ENCODE assay signal across 8 cellular contexts in the genomic region with DNA sequence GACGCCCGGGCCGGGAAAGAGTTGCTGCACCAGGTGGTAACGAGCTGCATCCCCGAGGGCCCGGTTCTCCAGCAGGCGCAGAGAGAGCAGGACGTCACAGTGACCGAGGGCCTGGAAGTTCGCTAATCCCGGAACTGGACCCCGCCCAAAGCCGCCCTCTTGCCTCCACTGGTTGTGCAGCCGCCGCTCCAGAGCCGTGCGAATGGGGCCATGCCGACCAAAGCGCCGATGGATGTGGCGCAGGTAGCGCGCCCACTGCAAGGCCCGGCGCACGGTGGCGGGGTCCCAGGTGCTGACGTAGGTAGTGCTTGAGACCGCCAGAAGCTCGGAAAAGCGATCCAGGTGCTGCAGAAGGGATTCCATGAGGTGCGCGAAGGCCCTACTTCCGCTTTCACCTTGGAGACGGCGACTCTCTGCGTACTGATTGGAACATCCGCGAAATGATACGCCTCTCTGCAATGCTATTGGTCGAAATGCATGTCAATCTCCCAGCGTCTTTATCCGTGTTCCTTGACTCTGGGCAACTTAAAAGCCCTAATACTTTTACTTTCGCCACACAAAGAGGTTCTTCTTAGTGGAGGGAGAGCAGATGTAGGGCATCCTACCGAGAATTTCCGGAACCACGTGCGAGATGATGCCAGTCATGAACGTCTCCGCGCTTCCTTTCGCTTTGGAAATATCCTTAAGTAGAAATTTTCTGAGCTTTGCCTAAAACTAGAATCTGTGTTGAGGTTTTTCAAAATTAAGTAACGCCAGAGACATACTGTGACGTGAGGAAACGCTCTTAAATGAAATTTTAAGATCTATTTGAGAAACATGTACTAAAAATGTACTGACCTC. TPM values are rescaled to one million over a fixed set of nuclear protein-coding genes. Genes with fewer than 3 reads are reported as not detected.
A peak's percentile ranks its signal among the peaks of the same experiment; 100 is the strongest.
DNase-seq lines count a peak whose midpoint lies in the region; ATAC-seq and TF ChIP-seq lines count a peak whose summit lies in the region.

A gene with protein sequence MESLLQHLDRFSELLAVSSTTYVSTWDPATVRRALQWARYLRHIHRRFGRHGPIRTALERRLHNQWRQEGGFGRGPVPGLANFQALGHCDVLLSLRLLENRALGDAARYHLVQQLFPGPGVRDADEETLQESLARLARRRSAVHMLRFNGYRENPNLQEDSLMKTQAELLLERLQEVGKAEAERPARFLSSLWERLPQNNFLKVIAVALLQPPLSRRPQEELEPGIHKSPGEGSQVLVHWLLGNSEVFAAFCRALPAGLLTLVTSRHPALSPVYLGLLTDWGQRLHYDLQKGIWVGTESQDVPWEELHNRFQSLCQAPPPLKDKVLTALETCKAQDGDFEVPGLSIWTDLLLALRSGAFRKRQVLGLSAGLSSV (minus strand): TSS at position 376 of the 840 bp plus-strand sequence. CDS start 13 bp downstream, at position 363.

- H3K56ac ChIP-seq in IMR-90 (ENCODE audit: extremely low read depth, insufficient read depth, low read length), result peak within 1 kb of the TSS; percentile 88

- ATAC-seq in GM21528 (IDR thresholded peaks at IDR 0.05; ENCODE audit: low FRiP score, unreplicated experiment), result peak; percentile 98
- ATAC-seq in IMR-90 (ENCODE audit: low read depth), result peak; percentile 97
- peak; percentile 97 for ATAC-seq in mucosa of descending colon

- TF ChIP-seq POLR2A in IMR-90 (IDR thresholded peaks at IDR 0.05; ENCODE audit: low read depth, low read length), result peak; percentile 43; the same call in 1 of the 2 replicates

- peak within 1 kb of the TSS; percentile 97 for H4K5ac ChIP-seq in IMR-90 (ENCODE audit: low read depth, low read length)

- dilution Hi-C loops in IMR-90 (cut with HindIII; ENCODE audit: low sequenced_read_pairs, unreplicated experiment), result no loop called here

- intact Hi-C loops in IMR-90 (cut with micrococcal nuclease) (loop anchor here (5.0 kb wide), 1 partner anchor 202 kb away; a partner anchor contains a TSS), mucosa of descending colon (cut with DNase I, micrococcal nuclease) (no loop called here)

- no peak within 1 kb of the TSS for H2AK5ac ChIP-seq in IMR-90 (ENCODE audit: low read depth, low read length)

- peak within 1 kb of the TSS; percentile 77 for H3K23ac ChIP-seq in IMR-90 (ENCODE audit: low read depth, low read length)

- H3K27ac ChIP-seq in IMR-90 (ENCODE audit: insufficient read depth, low read length) (peak within 1 kb of the TSS; percentile 89), epithelial cell of prostate (peak within 1 kb of the TSS; percentile 87)

- DNase-seq in DMS 273 (lab: John Stamatoyannopoulos, UW; ENCODE audit: unreplicated experiment) (peak; percentile 98), IMR-90 (peak; percentile 99), OCI-M1 (lab: John Stamatoyannopoulos, UW) (peak; percentile 99), activated T-cell treated with anti-CD3 and anti-CD28 coated beads for 24 hours (ENCODE audit: low read depth) (peak; percentile 95), epithelial cell of prostate (ENCODE audit: low read depth, low spot score) (peak; percentile 95), mucosa of descending colon (peak; percentile 92 to 99 (median 93))
- peak; percentile 78 for DNase-seq in stimulated activated CD8-positive, alpha-beta memory T cell treated with anti-CD3 and anti-CD28 coated beads, Interleukin-4, amount 100 ng/mL, for 24 hours (ENCODE audit: low read depth)

- TF ChIP-seq CTCF in IMR-90 (conservative IDR thresholded peaks at IDR 0.05; ENCODE audit: low read depth, low read length) (no peak), mucosa of descending colon (IDR thresholded peaks at IDR 0.05) (no peak)

- H3K14ac ChIP-seq in IMR-90 (replicated peaks; ENCODE audit: low read depth, low read length), result peak within 1 kb of the TSS; percentile 90

- peak within 1 kb of the TSS; percentile 67 for H2AK9ac ChIP-seq in IMR-90 (replicated peaks; ENCODE audit: low read depth, low read length, poor library complexity)

- no peaks in the 10 kb centered on the region for H4K20me1 ChIP-seq in IMR-90 (ENCODE audit: insufficient read depth, low read length)

- WGBS in IMR-90 (ENCODE audit: extremely low coverage in 2 of 2, insufficient read length in 1 of 2), 2 experiments, result 1% methylated on average over 27 of the region's 55 CpGs; no CpG with 5 or more reads in 1 of the 2 experiments

- H3K4ac ChIP-seq in IMR-90 (ENCODE audit: low read depth, low read length), result peak within 1 kb of the TSS; percentile 90

- no peaks in the 10 kb centered on the region for H3K9me1 ChIP-seq in IMR-90 (ENCODE audit: insufficient read depth, low read length)

- H2BK15ac ChIP-seq in IMR-90 (ENCODE audit: low read depth, low read length), result peak within 1 kb of the TSS; percentile 58; the same call in 1 of the 3 replicates

- no TSS peak for BruUV-seq in IMR-90 (replicated peaks; lab: Mats Ljungman, UMichigan)

- CTCF ChIA-PET in IMR-90 (lab: Yijun Ruan, JAX), result no interaction called here

- peak within 1 kb of the TSS; percentile 93 for H3K4me2 ChIP-seq in IMR-90 (ENCODE audit: low read depth, low read length)

- peak within 1 kb of the TSS; percentile 87 to 100 for H4K8ac ChIP-seq in IMR-90 (ENCODE audit: low read depth in 2 of 2, low read length in 2 of 2)

- H3K18ac ChIP-seq in IMR-90 (ENCODE audit: low read depth, low read length), result peak within 1 kb of the TSS; percentile 78; the same call in 1 of the 2 replicates

- no peaks in the 10 kb centered on the region for H3K4me1 ChIP-seq in IMR-90 (ENCODE audit: control insufficient read depth, insufficient read depth, low read length)
- peaks cover 7% of the 10 kb centered on the region for H3K4me1 ChIP-seq in mucosa of descending colon (ENCODE audit: low read depth)

- H3K36me3 ChIP-seq in IMR-90 (ENCODE audit: control insufficient read depth, insufficient read depth, low read length) (no peaks in the 10 kb centered on the region), mucosa of descending colon (ENCODE audit: low read depth) (no peaks in the 10 kb centered on the region)

- H3K9me3 ChIP-seq in IMR-90 (ENCODE audit: control insufficient read depth, insufficient read depth, low read length) (no peaks in the 10 kb centered on the region), mucosa of descending colon (no peaks in the 10 kb centered on the region)

- peak within 1 kb of the TSS; percentile 88 for H2BK5ac ChIP-seq in IMR-90 (ENCODE audit: low read depth, low read length, poor library complexity, severe bottlenecking)

- H2BK20ac ChIP-seq in IMR-90 (ENCODE audit: low read depth, low read length), result peak within 1 kb of the TSS; percentile 47; the same call in 1 of the 2 replicates

- H3K4me3 ChIP-seq in IMR-90 (ENCODE audit: insufficient read depth, low read depth, low read length) (peak within 1 kb of the TSS; percentile 83), mucosa of descending colon (peak within 1 kb of the TSS; percentile 71)

- H3K9ac ChIP-seq in IMR-90 (ENCODE audit: low read depth, low read length), result peak within 1 kb of the TSS; percentile 95

- in situ Hi-C loops in IMR-90 (cut with MboI; ENCODE audit: low sequenced_read_pairs), result no loop called here

- no peak for TF ChIP-seq RAD21 in IMR-90 (IDR thresholded peaks at IDR 0.05; ENCODE audit: low read length)

- H2AFZ ChIP-seq in IMR-90 (replicated peaks; ENCODE audit: low read length, poor library complexity), result peak within 1 kb of the TSS; percentile 99

- H2BK120ac ChIP-seq in IMR-90 (ENCODE audit: low read depth, low read length), result peak within 1 kb of the TSS; percentile 81

- H3K79me1 ChIP-seq in IMR-90 (ENCODE audit: low read depth in 1 of 2, low read length in 2 of 2), result peaks cover 4 to 12% of the 10 kb centered on the region in 2 experiments; a peak in 3 of 4 replicates

- POLR2A ChIA-PET in IMR-90 (lab: Charles Lee; ENCODE audit: unreplicated experiment), result no interaction called here

- H3K27me3 ChIP-seq in IMR-90 (ENCODE audit: control insufficient read depth, insufficient read depth, low read length), result no peaks in the 10 kb centered on the region

- peak within 1 kb of the TSS; percentile 80 for H4K91ac ChIP-seq in IMR-90 (ENCODE audit: insufficient read depth, low read depth, low read length)

TF ChIP-seq in IMR-90, 13 proteins besides CTCF, POLR2A, EP300 and RAD21:
- TF ChIP-seq FOS (IDR thresholded peaks at IDR 0.05; ENCODE audit: low read depth, low read length) (peak; percentile 74; the same call in 1 of the 2 replicates), BHLHE40 (IDR thresholded peaks at IDR 0.05; ENCODE audit: low read depth, low read length) (no peak), MXI1 (IDR thresholded peaks at IDR 0.05; ENCODE audit: borderline replicate concordance, low read depth, low read length) (peak; percentile 6; the same call in 1 of the 2 replicates), MAZ (IDR thresholded peaks at IDR 0.05; ENCODE audit: borderline replicate concordance, low read depth, low read length) (no peak)
TF ChIP-seq in IMR-90: peak in this region for 2.

RNA-seq across cellular contexts. Expression of the gene that starts here (rescaled TPM):
- total RNA-seq in IMR-90 (2012; rRNA removed) (5.6 and 7.5 TPM in 2 replicates), mucosa of descending colon (10 to 100 TPM in 2 of 3 donors, 1 to 10 TPM in 1; 9.5 to 14.7 (median 12.9) TPM)
- 2.7 and 3.3 TPM in 2 replicates for polyA plus RNA-seq in IMR-90 (2012; rRNA removed)
- 2.1 and 2.3 TPM in 2 replicates for polyA plus RNA-seq in IMR-90 (2012; cell fraction: cytosol; rRNA removed)
- polyA plus RNA-seq in IMR-90 (2012; cell fraction: nucleus; rRNA removed; ENCODE audit: low replicate concordance), result 0.72 and 1.1 TPM in 2 replicates

Comparison
In these comparisons a context has a peak if more than half of its experiments do, and no peak if none do; other contexts are left out.
1. Peak in every context shown above with its lines: DNase-seq, ATAC-seq, H3K4me3 ChIP-seq and H3K27ac ChIP-seq.